ENCODE assay signal across 1 cellular context in genomic region chr5:136033244-136033643, GRCh38.
TF ChIP-seq lines count a peak whose summit lies in the region.

No MANE protein-coding gene starts in this region.

TF ChIP-seq in WTC11, 78 proteins besides CTCF, POLR2A, EP300 and RAD21 (continued from another document):
- TF ChIP-seq AFF4 (CRISPR knock-in tag; IDR thresholded peaks at IDR 0.05; ENCODE audit: borderline replicate concordance) (no peak), NFATC4 (CRISPR knock-in tag; IDR thresholded peaks at IDR 0.05) (no peak), SMAD4 (CRISPR knock-in tag; IDR thresholded peaks at IDR 0.05) (no peak), MXD4 (CRISPR knock-in tag; IDR thresholded peaks at IDR 0.05; ENCODE audit: borderline replicate concordance) (no peak), JUN (CRISPR knock-in tag; IDR thresholded peaks at IDR 0.05) (no peak)
